Comparison of ENCODE assay signal across 23 cellular contexts in the genomic region with DNA sequence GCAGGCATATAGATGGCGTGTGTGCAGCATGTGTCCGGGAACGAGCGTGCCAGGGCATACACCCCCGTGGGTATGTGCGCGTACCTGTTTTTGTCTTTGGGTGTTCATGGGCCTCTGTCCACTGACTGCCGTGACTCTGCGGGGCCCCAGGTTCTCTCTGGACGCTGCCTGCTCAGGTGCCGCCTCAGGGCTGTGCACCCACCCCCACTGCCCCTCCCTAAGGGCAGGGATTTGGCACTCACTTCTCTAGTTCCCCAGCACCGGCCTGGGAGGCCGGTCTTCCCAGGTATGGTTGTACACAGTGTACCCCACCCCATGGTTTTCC.
"Had no signal": no experiment of that assay in that cellular context is flagged by ENCODE, and none has a peak within 500 bp of the region (broad histone marks: within the 10 kb centered on the region; RNA-seq: fewer than 3 reads in every experiment).

No MANE protein-coding gene starts in this region.

- H3K4me3 Mint-ChIP-seq: activated CD8-positive, alpha-beta memory T cell treated with anti-CD3 and anti-CD28 coated beads, Interleukin-2, amount 10 ng/mL, durations not matched to agents 7 days and 5 days; activated CD8-positive, alpha-beta T cell treated with anti-CD3 and anti-CD28 coated beads for 36 hours; activated naive CD4-positive, alpha-beta T cell treated with anti-CD3 and anti-CD28 coated beads, Interleukin-2, amount 50 U/mL, for 24 hours; brain had no signal

- H3K4me3 ChIP-seq: gastroesophageal sphincter, left ventricle myocardium inferior, psoas muscle, right atrium auricular region, stomach, transverse colon, vagina had no signal

- H3K27me3 Mint-ChIP-seq: activated naive CD4-positive, alpha-beta T cell treated with anti-CD3 and anti-CD28 coated beads, Interleukin-2, amount 50 U/mL, for 24 hours had no signal

- H3K36me3 ChIP-seq: gastroesophageal sphincter, left ventricle myocardium inferior, right atrium auricular region, stomach, transverse colon, vagina had no signal

- H3K27ac ChIP-seq: epithelial cell of prostate, gastroesophageal sphincter, left ventricle myocardium inferior, psoas muscle, right atrium auricular region, vagina, VCaP had no signal

- ATAC-seq: activated CD4-positive, CD25-positive, alpha-beta regulatory T cell treated with anti-CD3 and anti-CD28 coated beads, Interleukin-2, amount 50 U/mL, for 24 hours; activated CD8-positive, alpha-beta memory T cell treated with anti-CD3 and anti-CD28 coated beads, Interleukin-2, amount 10 ng/mL, durations not matched to agents 7 days and 5 days; activated CD8-positive, alpha-beta T cell treated with anti-CD3 and anti-CD28 coated beads for 36 hours; gastroesophageal sphincter; natural killer cell; psoas muscle had no signal

- H3K9me3 ChIP-seq: psoas muscle, right atrium auricular region, transverse colon, vagina had no signal

- H3K27me3 ChIP-seq: right atrium auricular region, vagina had no signal

- H3K4me1 ChIP-seq: psoas muscle had no signal

- H3K27ac Mint-ChIP-seq: activated CD4-positive, alpha-beta T cell treated with anti-CD3 and anti-CD28 coated beads, Interleukin-2, amount 10 ng/mL, durations not matched to agents 24 days and 14 days; activated CD8-positive, alpha-beta memory T cell treated with anti-CD3 and anti-CD28 coated beads, Interleukin-2, amount 10 ng/mL, durations not matched to agents 7 days and 5 days; activated naive CD4-positive, alpha-beta T cell treated with anti-CD3 and anti-CD28 coated beads, Interleukin-2, amount 50 U/mL, for 24 hours had no signal

- H3K36me3 Mint-ChIP-seq: activated CD8-positive, alpha-beta memory T cell treated with anti-CD3 and anti-CD28 coated beads, Interleukin-2, amount 10 ng/mL, durations not matched to agents 7 days and 5 days; natural killer cell had no signal

- DNase-seq: activated CD4-positive, alpha-beta T cell treated with anti-CD3 and anti-CD28 coated beads, Interleukin-2, amount 10 ng/mL, durations not matched to agents 24 days and 14 days; activated CD8-positive, alpha-beta memory T cell treated with anti-CD3 and anti-CD28 coated beads, Interleukin-2, amount 10 ng/mL, durations not matched to agents 7 days and 5 days; activated CD8-positive, alpha-beta T cell treated with anti-CD3 and anti-CD28 coated beads for 36 hours; activated effector memory CD4-positive, alpha-beta T cell treated with anti-CD3 and anti-CD28 coated beads, Interleukin-2, amount 50 U/mL, for 16 hours; activated T-cell treated with anti-CD3 and anti-CD28 coated beads for 4 hours; anterior cingulate cortex; head of caudate nucleus; hypothalamus; left ventricle myocardium inferior; midbrain; natural killer cell; psoas muscle; stimulated activated CD4-positive, alpha-beta T cell treated with anti-CD3 and anti-CD28 coated beads, Interleukin-12 subunit alpha, Interleukin-12 subunit beta, amount 100 ng/mL, for 4 hours; stomach; transverse colon had no signal
